11 cellular contexts compared by ENCODE assay signal in the genomic region with DNA sequence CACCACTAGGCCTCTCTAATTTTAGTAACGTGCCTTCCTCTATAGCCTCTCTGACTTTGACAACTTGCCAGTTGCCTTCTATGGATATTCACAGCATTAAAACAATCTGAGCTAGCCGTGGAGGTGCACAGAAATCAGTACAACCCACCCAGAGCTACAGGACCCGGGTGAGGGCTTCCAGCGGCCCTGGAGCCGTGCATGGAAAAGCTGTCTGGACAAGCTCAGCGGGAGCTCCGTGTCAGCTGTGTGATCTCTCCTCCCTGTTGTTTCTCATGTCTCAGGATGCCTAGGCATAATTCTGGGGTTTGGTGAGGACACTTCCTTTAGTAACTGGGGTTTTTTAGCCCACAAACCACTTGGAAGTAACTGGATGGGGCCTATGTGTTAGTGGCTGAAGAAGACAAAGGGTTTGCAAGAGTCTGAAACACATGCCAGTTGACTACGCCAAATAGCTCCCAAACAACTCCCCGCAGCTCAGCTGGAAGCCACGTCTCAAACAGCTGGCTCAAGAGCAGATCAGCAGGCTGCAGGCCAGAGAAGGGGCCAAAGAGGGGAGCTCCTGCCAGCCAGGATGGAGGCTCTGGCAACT. TPM values are rescaled to one million over a fixed set of nuclear protein-coding genes. Genes with fewer than 3 reads are reported as not detected.
A peak's percentile ranks its signal among the peaks of the same experiment; 100 is the strongest.
DNase-seq lines count a peak whose midpoint lies in the region; ATAC-seq and TF ChIP-seq lines count a peak whose summit lies in the region.
"Had no signal": no experiment of that assay in that cellular context is flagged by ENCODE, and none has a peak within 500 bp of the region (broad histone marks: within the 10 kb centered on the region; RNA-seq: fewer than 3 reads in every experiment).

No MANE protein-coding gene starts in this region.

- H3K36me3 Mint-ChIP-seq in activated CD4-positive, alpha-beta T cell treated with anti-CD3 and anti-CD28 coated beads for 36 hours (ENCODE audit: low read depth) = peaks cover 23% of the 10 kb centered on the region
- H3K36me3 Mint-ChIP-seq in activated CD4-positive, alpha-beta T cell treated with anti-CD3 and anti-CD28 coated beads, Interleukin-2, amount 10 ng/mL, durations not matched to agents 7 days and 5 days (ENCODE audit: low read depth) = peaks cover 24% of the 10 kb centered on the region
- H3K36me3 Mint-ChIP-seq: naive B cell had no signal

- H3K27me3 ChIP-seq in transverse colon = no peaks in the 10 kb centered on the region

- CTCF ChIA-PET in activated CD4-positive, alpha-beta T cell treated with anti-CD3 and anti-CD28 coated beads for 36 hours (lab: Charles Lee) = interaction anchor here (0.6 to 14.9 kb wide), 30 partner anchors 9 to 392 kb away, joined by 3 to 281 read pairs (median 4); a partner anchor contains a TSS
- CTCF ChIA-PET in activated CD4-positive, alpha-beta T cell treated with anti-CD3 and anti-CD28 coated beads, Interleukin-2, amount 10 ng/mL, durations not matched to agents 7 days and 5 days (lab: Charles Lee) = interaction anchor here (0.8 to 2.0 kb wide), 21 partner anchors 8 to 236 kb away, joined by 3 to 21 read pairs (median 3); a partner anchor contains a TSS

- no peaks in the 10 kb centered on the region for H3K9me3 Mint-ChIP-seq in activated CD4-positive, alpha-beta T cell treated with anti-CD3 and anti-CD28 coated beads for 36 hours (ENCODE audit: low read depth)
- no peaks in the 10 kb centered on the region for H3K9me3 Mint-ChIP-seq in activated CD4-positive, alpha-beta T cell treated with anti-CD3 and anti-CD28 coated beads, Interleukin-2, amount 10 ng/mL, durations not matched to agents 7 days and 5 days
- H3K9me3 Mint-ChIP-seq: naive B cell had no signal

- no peak for TF ChIP-seq POLR2A in transverse colon (IDR thresholded peaks at IDR 0.05)

- no peak for DNase-seq in activated CD4-positive, alpha-beta T cell treated with anti-CD3 and anti-CD28 coated beads for 36 hours
- no peak for DNase-seq in activated CD4-positive, alpha-beta T cell treated with anti-CD3 and anti-CD28 coated beads, Interleukin-2, amount 10 ng/mL, durations not matched to agents 7 days and 5 days
- DNase-seq in caudate nucleus (lab: John Stamatoyannopoulos, UW) (peak in 3 of 61 donors; percentile 9 to 16 (median 9)), medulla oblongata (ENCODE audit: extremely low spot score) (peak; percentile 32), transverse colon (peak; percentile 49), T-helper 2 cell (no peak), inferior parietal cortex (ENCODE audit: extremely low spot score) (no peak)
- DNase-seq: naive B cell, NCI-H1092 treated with DMSO at 0.1 percent for 48 hours had no signal

- peaks cover 6% of the 10 kb centered on the region for H3K4me1 Mint-ChIP-seq in activated CD4-positive, alpha-beta T cell treated with anti-CD3 and anti-CD28 coated beads for 36 hours
- peaks cover 6% of the 10 kb centered on the region for H3K4me1 Mint-ChIP-seq in activated CD4-positive, alpha-beta T cell treated with anti-CD3 and anti-CD28 coated beads, Interleukin-2, amount 10 ng/mL, durations not matched to agents 7 days and 5 days

- H3K27ac Mint-ChIP-seq in activated CD4-positive, alpha-beta T cell treated with anti-CD3 and anti-CD28 coated beads for 36 hours = peak overlapping the region; percentile 21
- H3K27ac Mint-ChIP-seq in activated CD4-positive, alpha-beta T cell treated with anti-CD3 and anti-CD28 coated beads, Interleukin-2, amount 10 ng/mL, durations not matched to agents 7 days and 5 days = no peak overlapping the region
- H3K27ac Mint-ChIP-seq: B cell had no signal

- ATAC-seq in activated CD4-positive, alpha-beta T cell treated with anti-CD3 and anti-CD28 coated beads for 36 hours = no peak
- no peak for ATAC-seq in GM18519 (IDR thresholded peaks at IDR 0.05; ENCODE audit: low FRiP score, unreplicated experiment)

- in situ Hi-C loops in transverse colon (cut with MboI; ENCODE audit: low pct_ligation_motif_present in 1 of 4, low pct_unique_long_range_greater_than_20kb in 1 of 4, low sequenced_read_pairs in 3 of 4) = loop anchor here (5.0 to 10.0 kb wide), 3 partner anchors 140 to 240 kb away; a partner anchor contains a TSS

- peaks cover 15 to 62% (median 37%) of the 10 kb centered on the region in 4 donors for H3K4me1 ChIP-seq in transverse colon

- no peak overlapping the region for H3K4me3 Mint-ChIP-seq in activated CD4-positive, alpha-beta T cell treated with anti-CD3 and anti-CD28 coated beads for 36 hours
- no peak overlapping the region for H3K4me3 Mint-ChIP-seq in activated CD4-positive, alpha-beta T cell treated with anti-CD3 and anti-CD28 coated beads, Interleukin-2, amount 10 ng/mL, durations not matched to agents 7 days and 5 days
- H3K4me3 Mint-ChIP-seq: B cell, naive B cell had no signal

- H3K36me3 ChIP-seq in transverse colon = peaks cover 0 to 27% (median 11%) of the 10 kb centered on the region in 4 donors

- H3K27ac ChIP-seq in caudate nucleus (ENCODE audit: low read depth, low read length) (peak overlapping the region; percentile 11), transverse colon (peak overlapping the region; percentile 80 to 93 (median 88))

- TF ChIP-seq CTCF in transverse colon (IDR thresholded peaks at IDR 0.05) = no peak

- POLR2A ChIA-PET in activated CD4-positive, alpha-beta T cell treated with anti-CD3 and anti-CD28 coated beads for 36 hours (lab: Charles Lee) = no interaction called here
- POLR2A ChIA-PET in activated CD4-positive, alpha-beta T cell treated with anti-CD3 and anti-CD28 coated beads, Interleukin-2, amount 10 ng/mL, durations not matched to agents 7 days and 5 days (lab: Charles Lee) = no interaction called here

- no peak for TF ChIP-seq EP300 in transverse colon (IDR thresholded peaks at IDR 0.05; ENCODE audit: low read depth)

- H3K9me3 ChIP-seq in transverse colon = no peaks in the 10 kb centered on the region

- no peak overlapping the region for H3K4me3 ChIP-seq in transverse colon

- no peaks in the 10 kb centered on the region for H3K27me3 Mint-ChIP-seq in activated CD4-positive, alpha-beta T cell treated with anti-CD3 and anti-CD28 coated beads for 36 hours
- no peaks in the 10 kb centered on the region for H3K27me3 Mint-ChIP-seq in activated CD4-positive, alpha-beta T cell treated with anti-CD3 and anti-CD28 coated beads, Interleukin-2, amount 10 ng/mL, durations not matched to agents 7 days and 5 days
- H3K27me3 Mint-ChIP-seq: B cell, naive B cell had no signal

- WGBS in transverse colon (ENCODE audit: low coverage in 1 of 2), 2 donors = 55% methylated on average over 10 of the region's 10 CpGs; no CpG with 5 or more reads in 1 of the 2 donors

- intact Hi-C loops in activated CD4-positive, alpha-beta T cell treated with anti-CD3 and anti-CD28 coated beads for 36 hours (cut with DNase I, micrococcal nuclease) = loop anchor here (5.0 to 10.0 kb wide), 4 partner anchors 72 to 387 kb away; a partner anchor contains a TSS
- intact Hi-C loops in transverse colon (cut with DNase I; ENCODE audit: low total_unique reads) = loop anchor here (10.0 kb wide), 1 partner anchor 50 kb away; a partner anchor contains a TSS

RNA-seq across cellular contexts. Expression of a gene that starts 52.9 kb away (rescaled TPM):
- 10 to 100 TPM; 25.0 to 25.4 TPM for total RNA-seq in activated CD4-positive, alpha-beta T cell treated with anti-CD3 and anti-CD28 coated beads for 36 hours
- 10 to 100 TPM; 24.2 to 27.4 TPM for total RNA-seq in activated CD4-positive, alpha-beta T cell treated with anti-CD3 and anti-CD28 coated beads, Interleukin-2, amount 10 ng/mL, durations not matched to agents 7 days and 5 days
- total RNA-seq in transverse colon = 10 to 100 TPM; 15.0 to 39.0 (median 18.9) TPM

Comparison
In these comparisons a context has a peak if more than half of its experiments do, and no peak if none do; other contexts are left out.
1. DNase-seq: peak in medulla oblongata (single experiment) and transverse colon (single experiment); none in activated CD4-positive, alpha-beta T cell treated with anti-CD3 and anti-CD28 coated beads for 36 hours (single experiment), activated CD4-positive, alpha-beta T cell treated with anti-CD3 and anti-CD28 coated beads, Interleukin-2, amount 10 ng/mL, durations not matched to agents 7 days and 5 days (single experiment), T-helper 2 cell (0 of 5) and inferior parietal cortex (single experiment).